22 cellular contexts compared by ENCODE assay signal in the genomic region with DNA sequence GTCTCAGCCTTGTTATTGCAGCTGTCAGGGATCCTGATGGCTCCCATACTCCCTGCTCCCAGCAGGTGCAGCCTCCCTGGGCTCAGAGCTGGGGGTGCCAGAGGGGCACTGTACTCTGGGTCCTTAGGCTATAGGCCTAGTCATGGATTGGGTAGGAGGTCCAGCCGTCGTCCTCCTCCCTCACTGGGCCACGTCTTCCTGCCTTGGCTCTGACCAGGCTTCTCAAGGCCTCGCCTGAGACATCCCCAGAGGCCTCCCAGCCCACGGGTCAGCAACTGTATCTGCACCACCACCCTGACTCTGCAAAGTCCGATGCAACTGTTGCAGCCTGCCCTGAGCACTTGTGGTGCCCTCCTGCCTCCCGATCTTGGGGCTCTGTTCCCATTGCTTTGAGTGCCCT. TPM values are rescaled to one million over a fixed set of nuclear protein-coding genes. Genes with fewer than 3 reads are reported as not detected.
DNase-seq lines count a peak whose midpoint lies in the region; ATAC-seq, FAIRE-seq and TF ChIP-seq lines count a peak whose summit lies in the region.
"Had no signal": no experiment of that assay in that cellular context is flagged by ENCODE, and none has a peak within 500 bp of the region (broad histone marks: within the 10 kb centered on the region; RNA-seq: fewer than 3 reads in every experiment).

No MANE protein-coding gene starts in this region.

- WGBS in heart right ventricle, 2 donors: 52 to 73% methylated on average over 7 of the region's 7 CpGs
- WGBS in tibial nerve, 2 donors: 69 to 82% methylated on average over 7 of the region's 7 CpGs

- H3K9me3 ChIP-seq in left ventricle myocardium inferior (replicated peaks): no peaks in the 10 kb centered on the region
- H3K9me3 ChIP-seq in heart right ventricle: no peaks in the 10 kb centered on the region
- no peaks in the 10 kb centered on the region for H3K9me3 ChIP-seq in kidney (ENCODE audit: control insufficient read depth in 1 of 2, low read length in 2 of 2)
- no peaks in the 10 kb centered on the region for H3K9me3 ChIP-seq in gastrocnemius medialis
- no peaks in the 10 kb centered on the region for H3K9me3 ChIP-seq in tibial nerve
- H3K9me3 ChIP-seq: BLaER1 had no signal

- intact Hi-C loops in left ventricle myocardium inferior (cut with micrococcal nuclease) (no loop called here), heart right ventricle (cut with DNase I) (no loop called here), kidney (cut with DNase I) (no loop called here), gastrocnemius medialis (cut with DNase I; ENCODE audit: low total_unique reads) (no loop called here)

- TF ChIP-seq EP300 in tibial nerve (IDR thresholded peaks at IDR 0.05): no peak

- TF ChIP-seq POLR2A in gastrocnemius medialis (IDR thresholded peaks at IDR 0.05): no peak
- no peak for TF ChIP-seq POLR2A in tibial nerve (IDR thresholded peaks at IDR 0.05)

- H3K4me3 Mint-ChIP-seq in activated T-helper 17 cell treated with anti-CD3 and anti-CD28 coated beads, Interleukin-2, amount 50 U/mL, for 72 hours: no peak overlapping the region
- H3K4me3 Mint-ChIP-seq in activated CD4-positive, alpha-beta memory T cell treated with anti-CD3 and anti-CD28 coated beads, Interleukin-2, amount 10 ng/mL, durations not matched to agents 7 days and 5 days: no peak overlapping the region
- H3K4me3 Mint-ChIP-seq: CD14-positive monocyte; CD4-positive, alpha-beta memory T cell; GM23338 had no signal

- no peak for FAIRE-seq in kidney (lab: Jason Lieb, UNC)
- FAIRE-seq: GM12892, GM18507, HTR-8/SVneo had no signal

- no peaks in the 10 kb centered on the region for H3K9me3 Mint-ChIP-seq in activated T-helper 17 cell treated with anti-CD3 and anti-CD28 coated beads, Interleukin-2, amount 50 U/mL, for 72 hours
- no peaks in the 10 kb centered on the region for H3K9me3 Mint-ChIP-seq in activated CD4-positive, alpha-beta memory T cell treated with anti-CD3 and anti-CD28 coated beads, Interleukin-2, amount 10 ng/mL, durations not matched to agents 7 days and 5 days
- H3K9me3 Mint-ChIP-seq: CD14-positive monocyte; CD4-positive, alpha-beta memory T cell; GM23338 had no signal

- in situ Hi-C loops in gastrocnemius medialis (cut with MboI; ENCODE audit: low sequenced_read_pairs in 4 of 4): no loop called here

- no peak for ATAC-seq in heart right ventricle
- ATAC-seq in gastrocnemius medialis: no peak
- ATAC-seq in activated T-helper 17 cell treated with anti-CD3 and anti-CD28 coated beads, Interleukin-2, amount 50 U/mL, for 72 hours (replicated peaks): no peak
- ATAC-seq: HCT116 had no signal

- no peaks in the 10 kb centered on the region for H3K4me1 Mint-ChIP-seq in activated T-helper 17 cell treated with anti-CD3 and anti-CD28 coated beads, Interleukin-2, amount 50 U/mL, for 72 hours
- no peaks in the 10 kb centered on the region for H3K4me1 Mint-ChIP-seq in activated CD4-positive, alpha-beta memory T cell treated with anti-CD3 and anti-CD28 coated beads, Interleukin-2, amount 10 ng/mL, durations not matched to agents 7 days and 5 days
- H3K4me1 Mint-ChIP-seq: CD14-positive monocyte; CD4-positive, alpha-beta memory T cell had no signal

- H3K27ac ChIP-seq in left ventricle myocardium inferior (replicated peaks): peak overlapping the region; percentile 79
- no peak overlapping the region for H3K27ac ChIP-seq in heart right ventricle
- no peak overlapping the region for H3K27ac ChIP-seq in kidney (ENCODE audit: low read depth in 2 of 2, low read length in 2 of 2)
- H3K27ac ChIP-seq in gastrocnemius medialis: peak overlapping the region; percentile 93 to 97 (median 96)
- H3K27ac ChIP-seq in tibial nerve: no peak overlapping the region
- H3K27ac ChIP-seq: BLaER1 had no signal

- H3K36me3 ChIP-seq in left ventricle myocardium inferior: peaks cover 52% of the 10 kb centered on the region
- peaks cover 0 to 61% (median 0%) of the 10 kb centered on the region in 9 donors for H3K36me3 ChIP-seq in heart right ventricle
- H3K36me3 ChIP-seq in kidney (ENCODE audit: control insufficient read depth in 1 of 2, insufficient read depth in 2 of 2, low read length in 2 of 2): peaks cover 0 to 7% of the 10 kb centered on the region in 2 donors
- H3K36me3 ChIP-seq in gastrocnemius medialis: peaks cover 0 to 33% of the 10 kb centered on the region in 2 donors
- no peaks in the 10 kb centered on the region for H3K36me3 ChIP-seq in tibial nerve
- H3K36me3 ChIP-seq: BLaER1 had no signal

- POLR2A ChIA-PET in activated CD4-positive, alpha-beta memory T cell treated with anti-CD3 and anti-CD28 coated beads, Interleukin-2, amount 10 ng/mL, durations not matched to agents 7 days and 5 days (lab: Charles Lee): no interaction called here

- H3K9ac ChIP-seq in kidney (ENCODE audit: low read length in 2 of 2): no peak overlapping the region
- H3K9ac ChIP-seq: BLaER1 had no signal

- H3K27me3 Mint-ChIP-seq in activated T-helper 17 cell treated with anti-CD3 and anti-CD28 coated beads, Interleukin-2, amount 50 U/mL, for 72 hours: peaks cover 6% of the 10 kb centered on the region
- H3K27me3 Mint-ChIP-seq in activated CD4-positive, alpha-beta memory T cell treated with anti-CD3 and anti-CD28 coated beads, Interleukin-2, amount 10 ng/mL, durations not matched to agents 7 days and 5 days: no peaks in the 10 kb centered on the region
- H3K27me3 Mint-ChIP-seq: CD4-positive, alpha-beta memory T cell had no signal

- H3K4me3 ChIP-seq in left ventricle myocardium inferior (no peak overlapping the region), heart right ventricle (no peak overlapping the region), kidney (ENCODE audit: low read length in 2 of 2) (no peak overlapping the region), gastrocnemius medialis (no peak overlapping the region), tibial nerve (no peak overlapping the region)
- H3K4me3 ChIP-seq: BLaER1, GM23338 had no signal

- DNase-seq in left ventricle myocardium inferior: no peak
- DNase-seq in heart right ventricle: no peak
- peak; percentile 66 for DNase-seq in kidney
- no peak for DNase-seq in gastrocnemius medialis
- DNase-seq in activated CD4-positive, alpha-beta memory T cell treated with anti-CD3 and anti-CD28 coated beads, Interleukin-2, amount 10 ng/mL, durations not matched to agents 7 days and 5 days: no peak
- DNase-seq in tibial nerve (ENCODE audit: low spot score in 2 of 2): no peak
- DNase-seq: 8988T; CD4-positive, alpha-beta memory T cell; DMS153; DMS79; GDM1 had no signal

- H3K27ac Mint-ChIP-seq in activated T-helper 17 cell treated with anti-CD3 and anti-CD28 coated beads, Interleukin-2, amount 50 U/mL, for 72 hours: no peak overlapping the region
- H3K27ac Mint-ChIP-seq in activated CD4-positive, alpha-beta memory T cell treated with anti-CD3 and anti-CD28 coated beads, Interleukin-2, amount 10 ng/mL, durations not matched to agents 7 days and 5 days: no peak overlapping the region
- H3K27ac Mint-ChIP-seq: CD4-positive, alpha-beta memory T cell had no signal

- CTCF ChIA-PET in activated CD4-positive, alpha-beta memory T cell treated with anti-CD3 and anti-CD28 coated beads, Interleukin-2, amount 10 ng/mL, durations not matched to agents 7 days and 5 days (lab: Charles Lee): no interaction called here

- peaks cover 79% of the 10 kb centered on the region for H3K4me1 ChIP-seq in left ventricle myocardium inferior
- H3K4me1 ChIP-seq in heart right ventricle: peaks cover 0 to 57% (median 22%) of the 10 kb centered on the region in 9 donors
- peaks cover 5% of the 10 kb centered on the region in 2 donors for H3K4me1 ChIP-seq in kidney (ENCODE audit: control insufficient read depth in 1 of 2, insufficient read depth in 1 of 2, low read depth in 1 of 2, low read length in 2 of 2)
- H3K4me1 ChIP-seq in gastrocnemius medialis: peaks cover 28 to 35% of the 10 kb centered on the region in 2 donors
- H3K4me1 ChIP-seq in tibial nerve: no peaks in the 10 kb centered on the region

- no peaks in the 10 kb centered on the region for H3K27me3 ChIP-seq in left ventricle myocardium inferior (ENCODE audit: low read depth)
- no peaks in the 10 kb centered on the region for H3K27me3 ChIP-seq in heart right ventricle
- no peaks in the 10 kb centered on the region for H3K27me3 ChIP-seq in gastrocnemius medialis
- H3K27me3 ChIP-seq in tibial nerve: no peaks in the 10 kb centered on the region
- H3K27me3 ChIP-seq: BLaER1 had no signal

- no peaks in the 10 kb centered on the region for H3K36me3 Mint-ChIP-seq in activated T-helper 17 cell treated with anti-CD3 and anti-CD28 coated beads, Interleukin-2, amount 50 U/mL, for 72 hours (ENCODE audit: low read depth)
- no peaks in the 10 kb centered on the region for H3K36me3 Mint-ChIP-seq in activated CD4-positive, alpha-beta memory T cell treated with anti-CD3 and anti-CD28 coated beads, Interleukin-2, amount 10 ng/mL, durations not matched to agents 7 days and 5 days (ENCODE audit: low read depth)
- H3K36me3 Mint-ChIP-seq: CD14-positive monocyte; CD4-positive, alpha-beta memory T cell had no signal

- TF ChIP-seq CTCF in left ventricle myocardium inferior (IDR thresholded peaks at IDR 0.05; ENCODE audit: borderline replicate concordance) (no peak), heart right ventricle (IDR thresholded peaks at IDR 0.05) (no peak), kidney (IDR thresholded peaks at IDR 0.05; ENCODE audit: borderline replicate concordance, extremely low read depth, insufficient read depth) (no peak), gastrocnemius medialis (IDR thresholded peaks at IDR 0.05 in 4 of 5, conservative IDR thresholded peaks at IDR 0.05 in 1 of 5) (no peak), tibial nerve (IDR thresholded peaks at IDR 0.05) (no peak)

RNA-seq across cellular contexts. Expression of a gene that starts 18.2 kb away (rescaled TPM):
- 440 TPM for total RNA-seq in left ventricle myocardium inferior
- 100 to 1,000 TPM; 285 to 428 (median 328) TPM for total RNA-seq in heart right ventricle
- polyA plus RNA-seq in heart right ventricle: 100 to 1,000 TPM in 1 of 2 donors, 10 to 100 TPM in 1; 85.3 to 293 TPM
- total RNA-seq in kidney: 13.5 TPM
- polyA plus RNA-seq in kidney (ENCODE audit: insufficient read depth, low read depth, low replicate concordance): 20.5 TPM
- total RNA-seq in gastrocnemius medialis: 100 to 1,000 TPM; 114 to 266 (median 184) TPM
- not detected for total RNA-seq in activated T-helper 17 cell treated with anti-CD3 and anti-CD28 coated beads, Interleukin-2, amount 50 U/mL, for 72 hours
- total RNA-seq in activated CD4-positive, alpha-beta memory T cell treated with anti-CD3 and anti-CD28 coated beads, Interleukin-2, amount 10 ng/mL, durations not matched to agents 7 days and 5 days: not detected
- under 1 TPM in 3 of 4 donors, not detected in 1; 0.20 to 0.60 (median 0.22) TPM for total RNA-seq in tibial nerve
- total RNA-seq: A673; CD4-positive, alpha-beta memory T cell; GM23338 had no signal
- polyA plus RNA-seq: AG04450; CD14-positive monocyte; CD4-positive, alpha-beta memory T cell; GM23338 had no signal

RNA-seq across cellular contexts. Expression of a gene that starts 49.2 kb away (rescaled TPM):
- 0.14 TPM for total RNA-seq in left ventricle myocardium inferior
- total RNA-seq in heart right ventricle: 1 to 10 TPM in 1 of 10 donors, under 1 TPM in 8, not detected in 1; 0.13 to 1.6 (median 0.31) TPM
- under 1 TPM; 0.07 to 0.29 TPM for polyA plus RNA-seq in heart right ventricle
- total RNA-seq in kidney: 1.4 TPM
- 1.4 TPM for polyA plus RNA-seq in kidney (ENCODE audit: insufficient read depth, low read depth, low replicate concordance)
- under 1 TPM in 1 of 4 donors, not detected in 3; 0.36 TPM for total RNA-seq in gastrocnemius medialis
- total RNA-seq in activated T-helper 17 cell treated with anti-CD3 and anti-CD28 coated beads, Interleukin-2, amount 50 U/mL, for 72 hours: not detected
- total RNA-seq in activated CD4-positive, alpha-beta memory T cell treated with anti-CD3 and anti-CD28 coated beads, Interleukin-2, amount 10 ng/mL, durations not matched to agents 7 days and 5 days: not detected
- total RNA-seq in tibial nerve: not detected
- total RNA-seq: CD4-positive, alpha-beta memory T cell; Daoy had no signal
- polyA plus RNA-seq: AG04450; CD14-positive monocyte; CD4-positive, alpha-beta memory T cell had no signal

Comparison
In these comparisons a context has a peak if more than half of its experiments do, and no peak if none do; other contexts are left out.
1. H3K27ac ChIP-seq: peak in left ventricle myocardium inferior (single experiment) and gastrocnemius medialis (4 of 4); none in heart right ventricle (0 of 10), kidney (0 of 2) and tibial nerve (0 of 4).